In the genomic region with DNA sequence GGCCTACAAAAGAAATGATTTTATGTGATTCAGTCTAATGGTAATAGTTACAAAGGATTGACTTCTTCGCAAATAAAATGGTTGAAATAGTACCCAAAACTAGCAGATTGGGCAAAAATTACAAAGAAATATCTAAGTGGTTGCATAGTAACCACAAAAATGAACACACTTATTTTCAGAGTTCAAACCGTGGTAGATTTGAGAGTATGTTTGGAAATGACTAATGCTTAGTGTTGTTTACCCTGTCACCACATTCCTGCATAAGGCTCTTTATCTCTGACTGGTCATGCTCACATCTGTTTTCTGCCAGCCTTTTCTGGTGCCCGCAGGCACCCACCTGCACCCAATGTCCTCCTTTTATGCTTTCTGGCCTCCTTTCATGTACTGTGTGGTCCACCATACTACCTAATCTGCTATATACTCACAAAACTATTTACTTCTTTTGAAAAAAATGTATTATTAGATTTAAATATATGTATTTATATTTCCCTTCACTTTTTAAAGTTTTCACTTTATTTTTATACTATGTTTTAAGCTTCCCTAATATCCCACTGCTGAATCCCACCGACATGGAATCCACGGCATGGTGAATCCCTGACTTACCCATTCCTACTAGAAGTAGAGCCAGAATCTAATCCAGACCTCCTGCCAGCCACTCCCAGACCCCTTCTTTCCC, we compare ENCODE assay signal across 1 cellular context.
TF ChIP-seq lines count a peak whose summit lies in the region.

No MANE protein-coding gene starts in this region.

TF ChIP-seq in K562, 482 proteins besides CTCF, POLR2A, EP300 and RAD21 (continued from another document and continues in another):
- TF ChIP-seq, protein P1, sequence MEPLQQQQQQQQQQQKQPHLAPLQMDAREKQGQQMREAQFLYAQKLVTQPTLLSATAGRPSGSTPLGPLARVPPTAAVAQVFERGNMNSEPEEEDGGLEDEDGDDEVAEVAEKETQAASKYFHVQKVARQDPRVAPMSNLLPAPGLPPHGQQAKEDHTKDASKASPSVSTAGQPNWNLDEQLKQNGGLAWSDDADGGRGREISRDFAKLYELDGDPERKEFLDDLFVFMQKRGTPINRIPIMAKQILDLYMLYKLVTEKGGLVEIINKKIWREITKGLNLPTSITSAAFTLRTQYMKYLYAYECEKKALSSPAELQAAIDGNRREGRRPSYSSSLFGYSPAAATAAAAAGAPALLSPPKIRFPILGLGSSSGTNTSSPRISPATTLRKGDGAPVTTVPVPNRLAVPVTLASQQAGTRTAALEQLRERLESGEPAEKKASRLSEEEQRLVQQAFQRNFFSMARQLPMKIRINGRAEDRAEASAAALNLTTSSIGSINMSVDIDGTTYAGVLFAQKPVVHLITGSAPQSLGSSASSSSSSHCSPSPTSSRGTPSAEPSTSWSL (CRISPR knock-in tag; IDR thresholded peaks at IDR 0.05; ENCODE audit: borderline replicate concordance), result no peak
- TF ChIP-seq LEF1 (IDR thresholded peaks at IDR 0.05) (no peak; the same call in 1 of the 2 replicates), POLR2G (IDR thresholded peaks at IDR 0.05; ENCODE audit: low read depth, low read length) (no peak), TAL1 (IDR thresholded peaks at IDR 0.05) (peak; percentile 60), MAZ (CRISPR knock-in tag; conservative IDR thresholded peaks at IDR 0.05 in 1 of 2, IDR thresholded peaks at IDR 0.05 in 1 of 2) (no peak), COPS2 (conservative IDR thresholded peaks at IDR 0.05) (no peak), GABPA (tag; conservative IDR thresholded peaks at IDR 0.05; ENCODE audit: low read depth) (no peak; the same call in none of the 2 replicates), ZNF644 (tag; IDR thresholded peaks at IDR 0.05; ENCODE audit: low read depth) (no peak), PYGO2 (tag; IDR thresholded peaks at IDR 0.05) (no peak), ZNF347 (CRISPR knock-in tag; IDR thresholded peaks at IDR 0.05; ENCODE audit: low read depth) (no peak), ZKSCAN3 (CRISPR knock-in tag; IDR thresholded peaks at IDR 0.05) (no peak), ZNF696 (CRISPR knock-in tag; conservative IDR thresholded peaks at IDR 0.05) (no peak), HNRNPL (IDR thresholded peaks at IDR 0.05; ENCODE audit: low read depth, low read length) (0 out of 2 replicates have a peak, but pooled peaks have one; percentile 69), CBFA2T3 (IDR thresholded peaks at IDR 0.05) (peak; percentile 82), GTF2E2 (tag; IDR thresholded peaks at IDR 0.05) (peak; percentile 68; the same call in 1 of the 2 replicates), ARID1B (IDR thresholded peaks at IDR 0.05) (peak; percentile 89), TEAD4 (IDR thresholded peaks at IDR 0.05; ENCODE audit: low read length) (peak; percentile 90), TEAD4 (CRISPR knock-in tag; IDR thresholded peaks at IDR 0.05; ENCODE audit: borderline replicate concordance) (0 out of 2 replicates have a peak, but pooled peaks have one; percentile 53), RFX1 (IDR thresholded peaks at IDR 0.05) (peak; percentile 30), KAT2B (IDR thresholded peaks at IDR 0.05; ENCODE audit: low read depth, low read length) (no peak), ELF4 (CRISPR knock-in tag; IDR thresholded peaks at IDR 0.05) (no peak), MEF2A (IDR thresholded peaks at IDR 0.05; ENCODE audit: control insufficient read depth, low read depth, low read length) (peak; percentile 60; the same call in 1 of the 2 replicates), CSDE1 (IDR thresholded peaks at IDR 0.05) (no peak), MBD2 (IDR thresholded peaks at IDR 0.05; ENCODE audit: borderline replicate concordance, low read depth) (no peak), ZNF589 (CRISPR knock-in tag; IDR thresholded peaks at IDR 0.05; ENCODE audit: low read depth) (0 out of 2 replicates have a peak, but pooled peaks have one; percentile 62), ZNF444 (CRISPR knock-in tag; IDR thresholded peaks at IDR 0.05) (0 out of 2 replicates have a peak, but pooled peaks have one; percentile 6), DPF2 (IDR thresholded peaks at IDR 0.05) (peak; percentile 84), MTA3 (IDR thresholded peaks at IDR 0.05; ENCODE audit: borderline replicate concordance) (0 out of 2 replicates have a peak, but pooled peaks have one; percentile 33), CTBP1 (IDR thresholded peaks at IDR 0.05; ENCODE audit: borderline replicate concordance) (peak; percentile 35; the same call in 1 of the 2 replicates), ZNF175 (CRISPR knock-in tag; IDR thresholded peaks at IDR 0.05; ENCODE audit: low read depth) (peak; percentile 55; the same call in 1 of the 2 replicates), XRCC3 (IDR thresholded peaks at IDR 0.05) (no peak), SMARCB1 (IDR thresholded peaks at IDR 0.05; ENCODE audit: insufficient read length, low read depth) (peak; percentile 75)
- TF ChIP-seq, protein P2, sequence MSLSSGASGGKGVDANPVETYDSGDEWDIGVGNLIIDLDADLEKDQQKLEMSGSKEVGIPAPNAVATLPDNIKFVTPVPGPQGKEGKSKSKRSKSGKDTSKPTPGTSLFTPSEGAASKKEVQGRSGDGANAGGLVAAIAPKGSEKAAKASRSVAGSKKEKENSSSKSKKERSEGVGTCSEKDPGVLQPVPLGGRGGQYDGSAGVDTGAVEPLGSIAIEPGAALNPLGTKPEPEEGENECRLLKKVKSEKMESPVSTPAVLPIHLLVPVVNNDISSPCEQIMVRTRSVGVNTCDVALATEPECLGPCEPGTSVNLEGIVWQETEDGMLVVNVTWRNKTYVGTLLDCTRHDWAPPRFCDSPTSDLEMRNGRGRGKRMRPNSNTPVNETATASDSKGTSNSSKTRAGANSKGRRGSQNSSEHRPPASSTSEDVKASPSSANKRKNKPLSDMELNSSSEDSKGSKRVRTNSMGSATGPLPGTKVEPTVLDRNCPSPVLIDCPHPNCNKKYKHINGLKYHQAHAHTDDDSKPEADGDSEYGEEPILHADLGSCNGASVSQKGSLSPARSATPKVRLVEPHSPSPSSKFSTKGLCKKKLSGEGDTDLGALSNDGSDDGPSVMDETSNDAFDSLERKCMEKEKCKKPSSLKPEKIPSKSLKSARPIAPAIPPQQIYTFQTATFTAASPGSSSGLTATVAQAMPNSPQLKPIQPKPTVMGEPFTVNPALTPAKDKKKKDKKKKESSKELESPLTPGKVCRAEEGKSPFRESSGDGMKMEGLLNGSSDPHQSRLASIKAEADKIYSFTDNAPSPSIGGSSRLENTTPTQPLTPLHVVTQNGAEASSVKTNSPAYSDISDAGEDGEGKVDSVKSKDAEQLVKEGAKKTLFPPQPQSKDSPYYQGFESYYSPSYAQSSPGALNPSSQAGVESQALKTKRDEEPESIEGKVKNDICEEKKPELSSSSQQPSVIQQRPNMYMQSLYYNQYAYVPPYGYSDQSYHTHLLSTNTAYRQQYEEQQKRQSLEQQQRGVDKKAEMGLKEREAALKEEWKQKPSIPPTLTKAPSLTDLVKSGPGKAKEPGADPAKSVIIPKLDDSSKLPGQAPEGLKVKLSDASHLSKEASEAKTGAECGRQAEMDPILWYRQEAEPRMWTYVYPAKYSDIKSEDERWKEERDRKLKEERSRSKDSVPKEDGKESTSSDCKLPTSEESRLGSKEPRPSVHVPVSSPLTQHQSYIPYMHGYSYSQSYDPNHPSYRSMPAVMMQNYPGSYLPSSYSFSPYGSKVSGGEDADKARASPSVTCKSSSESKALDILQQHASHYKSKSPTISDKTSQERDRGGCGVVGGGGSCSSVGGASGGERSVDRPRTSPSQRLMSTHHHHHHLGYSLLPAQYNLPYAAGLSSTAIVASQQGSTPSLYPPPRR (CRISPR knock-in tag; IDR thresholded peaks at IDR 0.05; ENCODE audit: borderline replicate concordance), result no peak
- TF ChIP-seq, protein P3, sequence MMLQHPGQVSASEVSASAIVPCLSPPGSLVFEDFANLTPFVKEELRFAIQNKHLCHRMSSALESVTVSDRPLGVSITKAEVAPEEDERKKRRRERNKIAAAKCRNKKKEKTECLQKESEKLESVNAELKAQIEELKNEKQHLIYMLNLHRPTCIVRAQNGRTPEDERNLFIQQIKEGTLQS (IDR thresholded peaks at IDR 0.05), result peak; percentile 71
- TF ChIP-seq, protein P3 (CRISPR knock-in tag; conservative IDR thresholded peaks at IDR 0.05), result no peak
- TF ChIP-seq, protein P4, sequence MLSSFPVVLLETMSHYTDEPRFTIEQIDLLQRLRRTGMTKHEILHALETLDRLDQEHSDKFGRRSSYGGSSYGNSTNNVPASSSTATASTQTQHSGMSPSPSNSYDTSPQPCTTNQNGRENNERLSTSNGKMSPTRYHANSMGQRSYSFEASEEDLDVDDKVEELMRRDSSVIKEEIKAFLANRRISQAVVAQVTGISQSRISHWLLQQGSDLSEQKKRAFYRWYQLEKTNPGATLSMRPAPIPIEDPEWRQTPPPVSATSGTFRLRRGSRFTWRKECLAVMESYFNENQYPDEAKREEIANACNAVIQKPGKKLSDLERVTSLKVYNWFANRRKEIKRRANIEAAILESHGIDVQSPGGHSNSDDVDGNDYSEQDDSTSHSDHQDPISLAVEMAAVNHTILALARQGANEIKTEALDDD (IDR thresholded peaks at IDR 0.05), result 0 out of 2 replicates have a peak, but pooled peaks have one; percentile 14
- TF ChIP-seq, protein P5, sequence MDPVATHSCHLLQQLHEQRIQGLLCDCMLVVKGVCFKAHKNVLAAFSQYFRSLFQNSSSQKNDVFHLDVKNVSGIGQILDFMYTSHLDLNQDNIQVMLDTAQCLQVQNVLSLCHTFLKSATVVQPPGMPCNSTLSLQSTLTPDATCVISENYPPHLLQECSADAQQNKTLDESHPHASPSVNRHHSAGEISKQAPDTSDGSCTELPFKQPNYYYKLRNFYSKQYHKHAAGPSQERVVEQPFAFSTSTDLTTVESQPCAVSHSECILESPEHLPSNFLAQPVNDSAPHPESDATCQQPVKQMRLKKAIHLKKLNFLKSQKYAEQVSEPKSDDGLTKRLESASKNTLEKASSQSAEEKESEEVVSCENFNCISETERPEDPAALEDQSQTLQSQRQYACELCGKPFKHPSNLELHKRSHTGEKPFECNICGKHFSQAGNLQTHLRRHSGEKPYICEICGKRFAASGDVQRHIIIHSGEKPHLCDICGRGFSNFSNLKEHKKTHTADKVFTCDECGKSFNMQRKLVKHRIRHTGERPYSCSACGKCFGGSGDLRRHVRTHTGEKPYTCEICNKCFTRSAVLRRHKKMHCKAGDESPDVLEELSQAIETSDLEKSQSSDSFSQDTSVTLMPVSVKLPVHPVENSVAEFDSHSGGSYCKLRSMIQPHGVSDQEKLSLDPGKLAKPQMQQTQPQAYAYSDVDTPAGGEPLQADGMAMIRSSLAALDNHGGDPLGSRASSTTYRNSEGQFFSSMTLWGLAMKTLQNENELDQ (CRISPR knock-in tag; IDR thresholded peaks at IDR 0.05; ENCODE audit: borderline replicate concordance), result no peak
- TF ChIP-seq, protein P6, sequence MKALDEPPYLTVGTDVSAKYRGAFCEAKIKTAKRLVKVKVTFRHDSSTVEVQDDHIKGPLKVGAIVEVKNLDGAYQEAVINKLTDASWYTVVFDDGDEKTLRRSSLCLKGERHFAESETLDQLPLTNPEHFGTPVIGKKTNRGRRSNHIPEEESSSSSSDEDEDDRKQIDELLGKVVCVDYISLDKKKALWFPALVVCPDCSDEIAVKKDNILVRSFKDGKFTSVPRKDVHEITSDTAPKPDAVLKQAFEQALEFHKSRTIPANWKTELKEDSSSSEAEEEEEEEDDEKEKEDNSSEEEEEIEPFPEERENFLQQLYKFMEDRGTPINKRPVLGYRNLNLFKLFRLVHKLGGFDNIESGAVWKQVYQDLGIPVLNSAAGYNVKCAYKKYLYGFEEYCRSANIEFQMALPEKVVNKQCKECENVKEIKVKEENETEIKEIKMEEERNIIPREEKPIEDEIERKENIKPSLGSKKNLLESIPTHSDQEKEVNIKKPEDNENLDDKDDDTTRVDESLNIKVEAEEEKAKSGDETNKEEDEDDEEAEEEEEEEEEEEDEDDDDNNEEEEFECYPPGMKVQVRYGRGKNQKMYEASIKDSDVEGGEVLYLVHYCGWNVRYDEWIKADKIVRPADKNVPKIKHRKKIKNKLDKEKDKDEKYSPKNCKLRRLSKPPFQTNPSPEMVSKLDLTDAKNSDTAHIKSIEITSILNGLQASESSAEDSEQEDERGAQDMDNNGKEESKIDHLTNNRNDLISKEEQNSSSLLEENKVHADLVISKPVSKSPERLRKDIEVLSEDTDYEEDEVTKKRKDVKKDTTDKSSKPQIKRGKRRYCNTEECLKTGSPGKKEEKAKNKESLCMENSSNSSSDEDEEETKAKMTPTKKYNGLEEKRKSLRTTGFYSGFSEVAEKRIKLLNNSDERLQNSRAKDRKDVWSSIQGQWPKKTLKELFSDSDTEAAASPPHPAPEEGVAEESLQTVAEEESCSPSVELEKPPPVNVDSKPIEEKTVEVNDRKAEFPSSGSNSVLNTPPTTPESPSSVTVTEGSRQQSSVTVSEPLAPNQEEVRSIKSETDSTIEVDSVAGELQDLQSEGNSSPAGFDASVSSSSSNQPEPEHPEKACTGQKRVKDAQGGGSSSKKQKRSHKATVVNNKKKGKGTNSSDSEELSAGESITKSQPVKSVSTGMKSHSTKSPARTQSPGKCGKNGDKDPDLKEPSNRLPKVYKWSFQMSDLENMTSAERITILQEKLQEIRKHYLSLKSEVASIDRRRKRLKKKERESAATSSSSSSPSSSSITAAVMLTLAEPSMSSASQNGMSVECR (CRISPR knock-in tag; IDR thresholded peaks at IDR 0.05), result no peak
- TF ChIP-seq, protein P7, sequence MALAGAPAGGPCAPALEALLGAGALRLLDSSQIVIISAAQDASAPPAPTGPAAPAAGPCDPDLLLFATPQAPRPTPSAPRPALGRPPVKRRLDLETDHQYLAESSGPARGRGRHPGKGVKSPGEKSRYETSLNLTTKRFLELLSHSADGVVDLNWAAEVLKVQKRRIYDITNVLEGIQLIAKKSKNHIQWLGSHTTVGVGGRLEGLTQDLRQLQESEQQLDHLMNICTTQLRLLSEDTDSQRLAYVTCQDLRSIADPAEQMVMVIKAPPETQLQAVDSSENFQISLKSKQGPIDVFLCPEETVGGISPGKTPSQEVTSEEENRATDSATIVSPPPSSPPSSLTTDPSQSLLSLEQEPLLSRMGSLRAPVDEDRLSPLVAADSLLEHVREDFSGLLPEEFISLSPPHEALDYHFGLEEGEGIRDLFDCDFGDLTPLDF (CRISPR knock-in tag; IDR thresholded peaks at IDR 0.05), result no peak
- TF ChIP-seq, protein P8, sequence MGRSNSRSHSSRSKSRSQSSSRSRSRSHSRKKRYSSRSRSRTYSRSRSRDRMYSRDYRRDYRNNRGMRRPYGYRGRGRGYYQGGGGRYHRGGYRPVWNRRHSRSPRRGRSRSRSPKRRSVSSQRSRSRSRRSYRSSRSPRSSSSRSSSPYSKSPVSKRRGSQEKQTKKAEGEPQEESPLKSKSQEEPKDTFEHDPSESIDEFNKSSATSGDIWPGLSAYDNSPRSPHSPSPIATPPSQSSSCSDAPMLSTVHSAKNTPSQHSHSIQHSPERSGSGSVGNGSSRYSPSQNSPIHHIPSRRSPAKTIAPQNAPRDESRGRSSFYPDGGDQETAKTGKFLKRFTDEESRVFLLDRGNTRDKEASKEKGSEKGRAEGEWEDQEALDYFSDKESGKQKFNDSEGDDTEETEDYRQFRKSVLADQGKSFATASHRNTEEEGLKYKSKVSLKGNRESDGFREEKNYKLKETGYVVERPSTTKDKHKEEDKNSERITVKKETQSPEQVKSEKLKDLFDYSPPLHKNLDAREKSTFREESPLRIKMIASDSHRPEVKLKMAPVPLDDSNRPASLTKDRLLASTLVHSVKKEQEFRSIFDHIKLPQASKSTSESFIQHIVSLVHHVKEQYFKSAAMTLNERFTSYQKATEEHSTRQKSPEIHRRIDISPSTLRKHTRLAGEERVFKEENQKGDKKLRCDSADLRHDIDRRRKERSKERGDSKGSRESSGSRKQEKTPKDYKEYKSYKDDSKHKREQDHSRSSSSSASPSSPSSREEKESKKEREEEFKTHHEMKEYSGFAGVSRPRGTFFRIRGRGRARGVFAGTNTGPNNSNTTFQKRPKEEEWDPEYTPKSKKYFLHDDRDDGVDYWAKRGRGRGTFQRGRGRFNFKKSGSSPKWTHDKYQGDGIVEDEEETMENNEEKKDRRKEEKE (IDR thresholded peaks at IDR 0.05; ENCODE audit: borderline replicate concordance in 1 of 2, control insufficient read depth in 1 of 2, low read depth in 2 of 2, low read length in 1 of 2), result no peak
